ENCODE assay signal across 8 cellular contexts in the genomic region with DNA sequence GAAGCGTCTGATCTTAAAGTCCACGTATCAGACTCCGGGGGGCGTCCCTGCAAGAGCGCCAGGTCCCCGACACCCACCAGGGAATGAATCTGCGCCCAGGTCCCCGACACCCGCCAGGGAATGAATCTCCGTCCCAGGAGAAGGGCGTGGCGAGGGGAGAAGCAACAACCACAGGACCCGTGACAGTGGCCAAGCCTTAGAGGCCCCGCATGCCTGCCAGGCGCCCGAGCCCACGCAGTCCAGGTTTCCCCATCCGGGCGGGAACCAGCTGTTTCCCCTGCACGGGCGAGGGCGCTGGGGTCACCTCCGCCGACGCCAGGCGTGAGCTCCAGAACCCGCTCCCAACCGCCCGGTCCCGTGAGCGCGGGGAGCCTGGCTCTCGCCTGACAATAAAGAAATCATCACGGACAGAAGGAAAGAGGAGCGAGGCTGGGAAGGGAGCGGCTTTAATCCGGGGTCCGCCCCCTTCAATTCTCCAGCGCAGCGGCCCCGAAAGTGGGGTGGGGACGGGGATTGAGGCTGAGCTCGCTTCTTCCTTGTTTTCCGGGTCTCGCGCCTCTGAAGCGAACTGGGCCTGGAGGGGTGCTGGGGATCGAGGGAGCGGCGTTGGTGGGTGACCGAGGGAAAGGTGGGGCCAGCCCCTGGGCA.
DNase-seq lines count a peak whose midpoint lies in the region; ATAC-seq lines count a peak whose summit lies in the region.

No MANE protein-coding gene starts in this region.

- H3K9me3 ChIP-seq in iPS-20b (ENCODE audit: insufficient read depth, low read depth, low read length) = no peaks in the 10 kb centered on the region

- H3K27ac ChIP-seq in iPS-20b (ENCODE audit: low read length) = no peak overlapping the region

- no peaks in the 10 kb centered on the region for H3K9me3 Mint-ChIP-seq in activated naive CD4-positive, alpha-beta T cell treated with anti-CD3 and anti-CD28 coated beads, Interleukin-2, amount 10 ng/mL, durations not matched to agents 7 days and 5 days
- H3K9me3 Mint-ChIP-seq in activated naive CD8-positive, alpha-beta T cell treated with anti-CD3 and anti-CD28 coated beads, Interleukin-2, amount 50 U/mL, for 24 hours = no peaks in the 10 kb centered on the region
- no peaks in the 10 kb centered on the region for H3K9me3 Mint-ChIP-seq in stimulated activated naive B cell treated with anti-CD40 and anti-IgM and Interleukin-4, amounts not matched to agents 10 μg/mL and 1 μg/mL and 100 μg/mL, for 72 hours

- H3K27me3 Mint-ChIP-seq in activated naive CD4-positive, alpha-beta T cell treated with anti-CD3 and anti-CD28 coated beads, Interleukin-2, amount 10 ng/mL, durations not matched to agents 7 days and 5 days = peaks cover 80% of the 10 kb centered on the region
- peaks cover 68% of the 10 kb centered on the region for H3K27me3 Mint-ChIP-seq in activated naive CD8-positive, alpha-beta T cell treated with anti-CD3 and anti-CD28 coated beads, Interleukin-2, amount 50 U/mL, for 24 hours
- H3K27me3 Mint-ChIP-seq in stimulated activated naive B cell treated with anti-CD40 and anti-IgM and Interleukin-4, amounts not matched to agents 10 μg/mL and 1 μg/mL and 100 μg/mL, for 72 hours = peaks cover 56 to 84% of the 10 kb centered on the region in 2 donors

- H3K27me3 ChIP-seq in iPS-20b (ENCODE audit: insufficient read depth, low read length) = peaks cover 74% of the 10 kb centered on the region

- no peaks in the 10 kb centered on the region for H3K36me3 ChIP-seq in iPS-20b (ENCODE audit: insufficient read depth, low read depth, low read length)

- no peak overlapping the region for H3K9ac ChIP-seq in iPS-20b (ENCODE audit: low read depth, low read length)

- CTCF ChIA-PET in activated naive CD4-positive, alpha-beta T cell treated with anti-CD3 and anti-CD28 coated beads, Interleukin-2, amount 10 ng/mL, durations not matched to agents 7 days and 5 days (lab: Charles Lee) = interaction anchor here (1.3 to 1.6 kb wide), 3 partner anchors 10 to 351 kb away, joined by 3 to 9 read pairs (median 3); no protein-coding TSS in a partner anchor

- ATAC-seq in activated naive CD8-positive, alpha-beta T cell treated with anti-CD3 and anti-CD28 coated beads, Interleukin-2, amount 50 U/mL, for 24 hours = peak; percentile 21
- ATAC-seq in stimulated activated naive B cell treated with anti-CD40 and anti-IgM and Interleukin-4, amounts not matched to agents 10 μg/mL and 1 μg/mL and 100 μg/mL, for 72 hours (replicated peaks) = peak; percentile 28 to 44
- no peak for ATAC-seq in HG03457 (IDR thresholded peaks at IDR 0.05; ENCODE audit: unreplicated experiment)

- H3K4me1 ChIP-seq in iPS-20b (ENCODE audit: insufficient read depth, low read length) = no peaks in the 10 kb centered on the region

- peak overlapping the region; percentile 68 for H3K4me3 Mint-ChIP-seq in activated naive CD4-positive, alpha-beta T cell treated with anti-CD3 and anti-CD28 coated beads, Interleukin-2, amount 10 ng/mL, durations not matched to agents 7 days and 5 days
- H3K4me3 Mint-ChIP-seq in activated naive CD8-positive, alpha-beta T cell treated with anti-CD3 and anti-CD28 coated beads, Interleukin-2, amount 50 U/mL, for 24 hours = peak overlapping the region; percentile 63
- peak overlapping the region; percentile 86 to 89 for H3K4me3 Mint-ChIP-seq in stimulated activated naive B cell treated with anti-CD40 and anti-IgM and Interleukin-4, amounts not matched to agents 10 μg/mL and 1 μg/mL and 100 μg/mL, for 72 hours

- no peak overlapping the region for H3K27ac Mint-ChIP-seq in activated naive CD4-positive, alpha-beta T cell treated with anti-CD3 and anti-CD28 coated beads, Interleukin-2, amount 10 ng/mL, durations not matched to agents 7 days and 5 days
- H3K27ac Mint-ChIP-seq in activated naive CD8-positive, alpha-beta T cell treated with anti-CD3 and anti-CD28 coated beads, Interleukin-2, amount 50 U/mL, for 24 hours = no peak overlapping the region
- peak overlapping the region; percentile 81 for H3K27ac Mint-ChIP-seq in stimulated activated naive B cell treated with anti-CD40 and anti-IgM and Interleukin-4, amounts not matched to agents 10 μg/mL and 1 μg/mL and 100 μg/mL, for 72 hours

- peak; percentile 20 for DNase-seq in activated naive CD4-positive, alpha-beta T cell treated with anti-CD3 and anti-CD28 coated beads, Interleukin-2, amount 10 ng/mL, durations not matched to agents 7 days and 5 days
- DNase-seq in activated naive CD4-positive, alpha-beta T cell treated with Interleukin-2 at 50 U/mL for 16 hours = no peak
- peak; percentile 10 for DNase-seq in activated naive CD8-positive, alpha-beta T cell treated with anti-CD3 and anti-CD28 coated beads, Interleukin-2, amount 50 U/mL, for 24 hours
- DNase-seq in stimulated activated naive B cell treated with anti-CD40 and anti-IgM and Interleukin-4, amounts not matched to agents 10 μg/mL and 1 μg/mL and 100 μg/mL, for 72 hours = no peak
- DNase-seq in NCI-H2171 (lab: John Stamatoyannopoulos, UW) = no peak
- DNase-seq in NCI-H128 (lab: John Stamatoyannopoulos, UW; ENCODE audit: unreplicated experiment) = no peak

- H3K36me3 Mint-ChIP-seq in activated naive CD4-positive, alpha-beta T cell treated with anti-CD3 and anti-CD28 coated beads, Interleukin-2, amount 10 ng/mL, durations not matched to agents 7 days and 5 days = no peaks in the 10 kb centered on the region
- no peaks in the 10 kb centered on the region for H3K36me3 Mint-ChIP-seq in activated naive CD8-positive, alpha-beta T cell treated with anti-CD3 and anti-CD28 coated beads, Interleukin-2, amount 50 U/mL, for 24 hours (ENCODE audit: low read depth)
- peaks cover 0 to 4% of the 10 kb centered on the region in 2 donors for H3K36me3 Mint-ChIP-seq in stimulated activated naive B cell treated with anti-CD40 and anti-IgM and Interleukin-4, amounts not matched to agents 10 μg/mL and 1 μg/mL and 100 μg/mL, for 72 hours

- peak overlapping the region; percentile 70 for H3K4me3 ChIP-seq in iPS-20b (ENCODE audit: low read length)

- peaks cover 14% of the 10 kb centered on the region for H3K4me1 Mint-ChIP-seq in activated naive CD4-positive, alpha-beta T cell treated with anti-CD3 and anti-CD28 coated beads, Interleukin-2, amount 10 ng/mL, durations not matched to agents 7 days and 5 days
- H3K4me1 Mint-ChIP-seq in activated naive CD8-positive, alpha-beta T cell treated with anti-CD3 and anti-CD28 coated beads, Interleukin-2, amount 50 U/mL, for 24 hours = peaks cover 10% of the 10 kb centered on the region
- peaks cover 9 to 20% of the 10 kb centered on the region in 2 donors for H3K4me1 Mint-ChIP-seq in stimulated activated naive B cell treated with anti-CD40 and anti-IgM and Interleukin-4, amounts not matched to agents 10 μg/mL and 1 μg/mL and 100 μg/mL, for 72 hours

Comparison
In these comparisons a context has a peak if more than half of its experiments do, and no peak if none do; other contexts are left out.
1. DNase-seq: peak in activated naive CD4-positive, alpha-beta T cell treated with anti-CD3 and anti-CD28 coated beads, Interleukin-2, amount 10 ng/mL, durations not matched to agents 7 days and 5 days (single experiment) and activated naive CD8-positive, alpha-beta T cell treated with anti-CD3 and anti-CD28 coated beads, Interleukin-2, amount 50 U/mL, for 24 hours (single experiment); none in activated naive CD4-positive, alpha-beta T cell treated with Interleukin-2 at 50 U/mL for 16 hours (single experiment), stimulated activated naive B cell treated with anti-CD40 and anti-IgM and Interleukin-4, amounts not matched to agents 10 μg/mL and 1 μg/mL and 100 μg/mL, for 72 hours (single experiment), NCI-H2171 (single experiment) and NCI-H128 (single experiment).
2. Peak in every context shown above with its lines, with median percentiles within 50 percentile points of each other: H3K4me3 Mint-ChIP-seq.